Comparison of ENCODE assay signal across 1 cellular context in the genomic region with DNA sequence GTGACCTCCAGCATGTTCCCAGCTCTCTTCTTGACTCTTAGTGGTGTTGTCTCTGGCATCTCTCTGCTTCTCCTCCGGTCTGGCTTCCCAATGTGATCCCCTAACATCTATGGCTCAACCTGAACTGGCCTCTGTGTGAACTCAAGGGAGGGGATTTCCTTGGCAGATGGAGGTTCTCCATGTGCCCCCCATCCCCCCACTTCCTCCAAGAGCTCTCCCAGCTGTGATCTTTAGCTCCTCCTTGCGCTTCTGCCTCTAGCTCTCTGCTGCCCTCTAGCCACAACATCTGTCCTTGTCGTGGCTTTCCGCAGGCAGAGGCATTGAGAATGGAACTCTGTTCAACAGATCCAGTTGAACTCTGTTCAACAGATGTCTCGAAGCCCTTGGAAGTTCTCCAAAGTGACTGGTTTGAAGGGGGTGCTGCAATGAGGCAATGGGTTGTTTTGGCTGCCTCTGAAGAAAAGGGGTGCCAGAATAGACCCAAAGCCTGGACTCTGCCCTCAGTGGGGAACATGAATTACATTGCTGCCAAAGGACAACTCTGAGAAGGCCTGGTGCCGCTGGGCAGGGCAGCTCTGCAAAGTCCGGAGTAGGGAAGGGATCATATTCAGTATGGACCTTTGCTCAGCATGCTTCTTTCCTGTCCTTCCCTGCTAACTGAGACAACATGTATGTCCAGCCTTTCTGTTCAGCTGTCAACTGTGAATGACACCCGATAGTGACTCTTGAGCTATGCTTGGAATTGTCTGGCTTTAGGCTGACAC.
TF ChIP-seq lines count a peak whose summit lies in the region.

No MANE protein-coding gene starts in this region.

TF ChIP-seq in HepG2, 621 proteins besides CTCF, POLR2A, EP300 and RAD21 (continued from another document and continues in another):
- TF ChIP-seq, protein P1, sequence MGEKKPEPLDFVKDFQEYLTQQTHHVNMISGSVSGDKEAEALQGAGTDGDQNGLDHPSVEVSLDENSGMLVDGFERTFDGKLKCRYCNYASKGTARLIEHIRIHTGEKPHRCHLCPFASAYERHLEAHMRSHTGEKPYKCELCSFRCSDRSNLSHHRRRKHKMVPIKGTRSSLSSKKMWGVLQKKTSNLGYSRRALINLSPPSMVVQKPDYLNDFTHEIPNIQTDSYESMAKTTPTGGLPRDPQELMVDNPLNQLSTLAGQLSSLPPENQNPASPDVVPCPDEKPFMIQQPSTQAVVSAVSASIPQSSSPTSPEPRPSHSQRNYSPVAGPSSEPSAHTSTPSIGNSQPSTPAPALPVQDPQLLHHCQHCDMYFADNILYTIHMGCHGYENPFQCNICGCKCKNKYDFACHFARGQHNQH (CRISPR knock-in tag; IDR thresholded peaks at IDR 0.05): peak; percentile 56; the same call in 1 of the 2 replicates
- TF ChIP-seq ATF7-NPFF (CRISPR knock-in tag; IDR thresholded peaks at IDR 0.05; ENCODE audit: low read depth): no peak
- no peak for TF ChIP-seq SRF (IDR thresholded peaks at IDR 0.05; ENCODE audit: low read depth, low read length)
- TF ChIP-seq, protein P2, sequence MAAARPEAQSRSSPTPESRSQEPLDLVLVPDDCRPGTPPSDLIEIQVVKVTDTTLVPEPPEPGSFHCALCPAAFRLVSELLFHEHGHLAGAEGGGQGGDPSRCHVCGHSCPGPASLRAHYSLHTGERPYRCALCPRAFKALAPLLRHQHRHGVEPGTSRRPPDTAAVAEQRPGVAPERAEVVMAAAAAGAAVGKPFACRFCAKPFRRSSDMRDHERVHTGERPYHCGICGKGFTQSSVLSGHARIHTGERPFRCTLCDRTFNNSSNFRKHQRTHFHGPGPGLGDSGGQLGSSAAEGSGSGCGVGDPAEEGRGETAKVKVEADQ (CRISPR knock-in tag; IDR thresholded peaks at IDR 0.05; ENCODE audit: borderline replicate concordance): no peak
- no peak for TF ChIP-seq ZNF790 (CRISPR knock-in tag; IDR thresholded peaks at IDR 0.05; ENCODE audit: borderline replicate concordance)
- TF ChIP-seq, protein P3, sequence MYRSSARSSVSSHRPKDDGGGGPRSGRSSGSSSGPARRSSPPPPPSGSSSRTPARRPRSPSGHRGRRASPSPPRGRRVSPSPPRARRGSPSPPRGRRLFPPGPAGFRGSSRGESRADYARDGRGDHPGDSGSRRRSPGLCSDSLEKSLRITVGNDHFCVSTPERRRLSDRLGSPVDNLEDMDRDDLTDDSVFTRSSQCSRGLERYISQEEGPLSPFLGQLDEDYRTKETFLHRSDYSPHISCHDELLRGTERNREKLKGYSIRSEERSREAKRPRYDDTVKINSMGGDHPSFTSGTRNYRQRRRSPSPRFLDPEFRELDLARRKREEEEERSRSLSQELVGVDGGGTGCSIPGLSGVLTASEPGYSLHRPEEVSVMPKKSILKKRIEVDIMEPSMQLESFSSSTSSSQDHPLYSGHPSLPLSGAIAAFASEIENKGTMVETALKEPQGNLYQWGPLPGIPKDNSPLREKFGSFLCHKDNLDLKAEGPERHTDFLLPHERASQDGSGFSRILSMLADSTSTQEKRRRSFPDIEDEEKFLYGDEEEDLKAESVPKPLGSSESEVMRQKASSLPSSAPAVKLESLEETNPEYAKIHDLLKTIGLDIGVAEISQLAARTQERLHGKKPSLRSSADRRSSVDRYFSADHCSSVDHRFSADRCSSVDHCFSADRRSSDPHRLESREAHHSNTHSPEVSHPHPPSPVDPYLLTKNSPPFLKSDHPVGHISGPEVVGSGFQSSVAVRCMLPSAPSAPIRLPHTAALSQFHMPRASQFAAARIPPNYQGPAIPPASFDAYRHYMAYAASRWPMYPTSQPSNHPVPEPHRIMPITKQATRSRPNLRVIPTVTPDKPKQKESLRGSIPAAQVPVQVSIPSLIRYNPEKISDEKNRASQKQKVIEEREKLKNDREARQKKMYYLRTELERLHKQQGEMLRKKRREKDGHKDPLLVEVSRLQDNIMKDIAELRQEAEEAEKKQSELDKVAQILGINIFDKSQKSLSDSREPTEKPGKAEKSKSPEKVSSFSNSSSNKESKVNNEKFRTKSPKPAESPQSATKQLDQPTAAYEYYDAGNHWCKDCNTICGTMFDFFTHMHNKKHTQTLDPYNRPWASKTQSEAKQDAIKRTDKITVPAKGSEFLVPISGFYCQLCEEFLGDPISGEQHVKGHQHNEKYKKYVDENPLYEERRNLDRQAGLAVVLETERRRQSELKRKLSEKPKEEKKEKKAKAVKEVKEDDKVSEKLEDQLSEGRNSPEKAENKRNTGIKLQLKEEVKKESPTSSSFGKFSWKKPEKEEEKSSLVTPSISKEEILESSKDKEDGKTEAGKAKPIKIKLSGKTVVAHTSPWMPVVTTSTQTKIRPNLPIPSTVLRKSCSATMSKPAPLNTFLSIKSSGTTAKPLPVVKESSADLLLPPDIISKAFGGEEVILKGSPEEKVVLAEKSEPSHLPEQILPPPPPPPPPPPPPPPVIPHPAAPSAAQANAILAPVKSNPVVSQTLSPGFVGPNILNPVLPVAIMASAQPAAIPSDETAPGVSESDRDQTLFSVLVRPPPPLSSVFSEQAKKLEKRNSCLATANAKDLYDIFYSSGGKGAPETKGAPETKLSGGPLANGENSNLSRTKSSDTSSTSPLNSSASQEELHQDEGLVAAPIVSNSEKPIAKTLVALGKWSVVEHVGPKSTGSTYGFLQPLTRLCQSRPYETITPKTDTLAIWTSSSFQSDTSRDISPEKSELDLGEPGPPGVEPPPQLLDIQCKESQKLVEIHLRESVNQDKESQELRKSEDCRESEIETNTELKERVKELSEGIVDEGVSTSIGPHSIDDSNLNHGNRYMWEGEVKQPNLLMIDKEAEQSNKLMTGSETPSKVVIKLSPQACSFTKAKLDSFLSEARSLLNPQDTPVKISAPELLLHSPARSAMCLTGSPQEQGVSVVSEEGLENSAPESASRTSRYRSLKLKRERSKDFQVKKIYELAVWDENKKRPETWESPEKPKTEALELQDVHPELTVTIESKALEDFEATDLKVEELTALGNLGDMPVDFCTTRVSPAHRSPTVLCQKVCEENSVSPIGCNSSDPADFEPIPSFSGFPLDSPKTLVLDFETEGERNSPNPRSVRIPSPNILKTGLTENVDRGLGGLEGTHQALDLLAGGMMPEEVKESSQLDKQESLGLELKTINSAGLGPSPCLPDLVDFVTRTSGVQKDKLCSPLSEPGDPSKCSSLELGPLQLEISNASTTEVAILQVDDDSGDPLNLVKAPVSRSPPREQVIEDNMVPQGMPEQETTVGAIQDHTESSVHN (CRISPR knock-in tag; IDR thresholded peaks at IDR 0.05): no peak
- TF ChIP-seq, protein P4, sequence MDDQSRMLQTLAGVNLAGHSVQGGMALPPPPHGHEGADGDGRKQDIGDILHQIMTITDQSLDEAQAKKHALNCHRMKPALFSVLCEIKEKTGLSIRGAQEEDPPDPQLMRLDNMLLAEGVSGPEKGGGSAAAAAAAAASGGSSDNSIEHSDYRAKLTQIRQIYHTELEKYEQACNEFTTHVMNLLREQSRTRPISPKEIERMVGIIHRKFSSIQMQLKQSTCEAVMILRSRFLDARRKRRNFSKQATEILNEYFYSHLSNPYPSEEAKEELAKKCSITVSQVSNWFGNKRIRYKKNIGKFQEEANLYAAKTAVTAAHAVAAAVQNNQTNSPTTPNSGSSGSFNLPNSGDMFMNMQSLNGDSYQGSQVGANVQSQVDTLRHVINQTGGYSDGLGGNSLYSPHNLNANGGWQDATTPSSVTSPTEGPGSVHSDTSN (CRISPR knock-in tag; IDR thresholded peaks at IDR 0.05; ENCODE audit: borderline replicate concordance): no peak
- TF ChIP-seq SP1 (IDR thresholded peaks at IDR 0.05): no peak
- no peak; the same call in 1 of the 2 replicates for TF ChIP-seq SP1 (CRISPR knock-in tag; IDR thresholded peaks at IDR 0.05)
- TF ChIP-seq, protein P5, sequence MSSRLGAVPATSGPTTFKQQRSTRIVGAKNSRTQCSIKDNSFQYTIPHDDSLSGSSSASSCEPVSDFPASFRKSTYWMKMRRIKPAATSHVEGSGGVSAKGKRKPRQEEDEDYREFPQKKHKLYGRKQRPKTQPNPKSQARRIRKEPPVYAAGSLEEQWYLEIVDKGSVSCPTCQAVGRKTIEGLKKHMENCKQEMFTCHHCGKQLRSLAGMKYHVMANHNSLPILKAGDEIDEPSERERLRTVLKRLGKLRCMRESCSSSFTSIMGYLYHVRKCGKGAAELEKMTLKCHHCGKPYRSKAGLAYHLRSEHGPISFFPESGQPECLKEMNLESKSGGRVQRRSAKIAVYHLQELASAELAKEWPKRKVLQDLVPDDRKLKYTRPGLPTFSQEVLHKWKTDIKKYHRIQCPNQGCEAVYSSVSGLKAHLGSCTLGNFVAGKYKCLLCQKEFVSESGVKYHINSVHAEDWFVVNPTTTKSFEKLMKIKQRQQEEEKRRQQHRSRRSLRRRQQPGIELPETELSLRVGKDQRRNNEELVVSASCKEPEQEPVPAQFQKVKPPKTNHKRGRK (CRISPR knock-in tag; IDR thresholded peaks at IDR 0.05): no peak
- TF ChIP-seq KLF15 (CRISPR knock-in tag; IDR thresholded peaks at IDR 0.05; ENCODE audit: borderline replicate concordance): no peak
- no peak for TF ChIP-seq ZNF670 (CRISPR knock-in tag; IDR thresholded peaks at IDR 0.05; ENCODE audit: borderline replicate concordance)
- no peak for TF ChIP-seq ZNF557 (CRISPR knock-in tag; IDR thresholded peaks at IDR 0.05)
- TF ChIP-seq RARA (CRISPR knock-in tag; IDR thresholded peaks at IDR 0.05): peak; percentile 75
- TF ChIP-seq MAFF (IDR thresholded peaks at IDR 0.05; ENCODE audit: low read depth, low read length): no peak
- TF ChIP-seq PHF5A (CRISPR knock-in tag; IDR thresholded peaks at IDR 0.05; ENCODE audit: low read depth, unreplicated experiment): no peak
- TF ChIP-seq MIER3 (CRISPR knock-in tag; IDR thresholded peaks at IDR 0.05; ENCODE audit: borderline replicate concordance): peak; percentile 69; the same call in 1 of the 2 replicates
- peak; percentile 66; the same call in 1 of the 2 replicates for TF ChIP-seq KDM2A (CRISPR knock-in tag; IDR thresholded peaks at IDR 0.05; ENCODE audit: borderline replicate concordance, low read depth)
- no peak for TF ChIP-seq MTF2 (CRISPR knock-in tag; IDR thresholded peaks at IDR 0.05; ENCODE audit: borderline replicate concordance)
- TF ChIP-seq ZNF570 (CRISPR knock-in tag; IDR thresholded peaks at IDR 0.05; ENCODE audit: borderline replicate concordance): no peak
- no peak for TF ChIP-seq TOPORS (CRISPR knock-in tag; IDR thresholded peaks at IDR 0.05)
- TF ChIP-seq, protein P6, sequence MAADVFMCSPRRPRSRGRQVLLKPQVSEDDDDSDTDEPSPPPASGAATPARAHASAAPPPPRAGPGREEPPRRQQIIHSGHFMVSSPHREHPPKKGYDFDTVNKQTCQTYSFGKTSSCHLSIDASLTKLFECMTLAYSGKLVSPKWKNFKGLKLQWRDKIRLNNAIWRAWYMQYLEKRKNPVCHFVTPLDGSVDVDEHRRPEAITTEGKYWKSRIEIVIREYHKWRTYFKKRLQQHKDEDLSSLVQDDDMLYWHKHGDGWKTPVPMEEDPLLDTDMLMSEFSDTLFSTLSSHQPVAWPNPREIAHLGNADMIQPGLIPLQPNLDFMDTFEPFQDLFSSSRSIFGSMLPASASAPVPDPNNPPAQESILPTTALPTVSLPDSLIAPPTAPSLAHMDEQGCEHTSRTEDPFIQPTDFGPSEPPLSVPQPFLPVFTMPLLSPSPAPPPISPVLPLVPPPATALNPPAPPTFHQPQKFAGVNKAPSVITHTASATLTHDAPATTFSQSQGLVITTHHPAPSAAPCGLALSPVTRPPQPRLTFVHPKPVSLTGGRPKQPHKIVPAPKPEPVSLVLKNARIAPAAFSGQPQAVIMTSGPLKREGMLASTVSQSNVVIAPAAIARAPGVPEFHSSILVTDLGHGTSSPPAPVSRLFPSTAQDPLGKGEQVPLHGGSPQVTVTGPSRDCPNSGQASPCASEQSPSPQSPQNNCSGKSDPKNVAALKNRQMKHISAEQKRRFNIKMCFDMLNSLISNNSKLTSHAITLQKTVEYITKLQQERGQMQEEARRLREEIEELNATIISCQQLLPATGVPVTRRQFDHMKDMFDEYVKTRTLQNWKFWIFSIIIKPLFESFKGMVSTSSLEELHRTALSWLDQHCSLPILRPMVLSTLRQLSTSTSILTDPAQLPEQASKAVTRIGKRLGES (CRISPR knock-in tag; IDR thresholded peaks at IDR 0.05; ENCODE audit: borderline replicate concordance): no peak
- no peak for TF ChIP-seq ZFY (CRISPR knock-in tag; IDR thresholded peaks at IDR 0.05)
- peak; percentile 58; the same call in 1 of the 2 replicates for TF ChIP-seq MED1 (CRISPR knock-in tag; IDR thresholded peaks at IDR 0.05)
- TF ChIP-seq, protein P7, sequence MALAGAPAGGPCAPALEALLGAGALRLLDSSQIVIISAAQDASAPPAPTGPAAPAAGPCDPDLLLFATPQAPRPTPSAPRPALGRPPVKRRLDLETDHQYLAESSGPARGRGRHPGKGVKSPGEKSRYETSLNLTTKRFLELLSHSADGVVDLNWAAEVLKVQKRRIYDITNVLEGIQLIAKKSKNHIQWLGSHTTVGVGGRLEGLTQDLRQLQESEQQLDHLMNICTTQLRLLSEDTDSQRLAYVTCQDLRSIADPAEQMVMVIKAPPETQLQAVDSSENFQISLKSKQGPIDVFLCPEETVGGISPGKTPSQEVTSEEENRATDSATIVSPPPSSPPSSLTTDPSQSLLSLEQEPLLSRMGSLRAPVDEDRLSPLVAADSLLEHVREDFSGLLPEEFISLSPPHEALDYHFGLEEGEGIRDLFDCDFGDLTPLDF (CRISPR knock-in tag; IDR thresholded peaks at IDR 0.05): no peak
- TF ChIP-seq ZNF468 (CRISPR knock-in tag; IDR thresholded peaks at IDR 0.05): no peak
- TF ChIP-seq, protein P8, sequence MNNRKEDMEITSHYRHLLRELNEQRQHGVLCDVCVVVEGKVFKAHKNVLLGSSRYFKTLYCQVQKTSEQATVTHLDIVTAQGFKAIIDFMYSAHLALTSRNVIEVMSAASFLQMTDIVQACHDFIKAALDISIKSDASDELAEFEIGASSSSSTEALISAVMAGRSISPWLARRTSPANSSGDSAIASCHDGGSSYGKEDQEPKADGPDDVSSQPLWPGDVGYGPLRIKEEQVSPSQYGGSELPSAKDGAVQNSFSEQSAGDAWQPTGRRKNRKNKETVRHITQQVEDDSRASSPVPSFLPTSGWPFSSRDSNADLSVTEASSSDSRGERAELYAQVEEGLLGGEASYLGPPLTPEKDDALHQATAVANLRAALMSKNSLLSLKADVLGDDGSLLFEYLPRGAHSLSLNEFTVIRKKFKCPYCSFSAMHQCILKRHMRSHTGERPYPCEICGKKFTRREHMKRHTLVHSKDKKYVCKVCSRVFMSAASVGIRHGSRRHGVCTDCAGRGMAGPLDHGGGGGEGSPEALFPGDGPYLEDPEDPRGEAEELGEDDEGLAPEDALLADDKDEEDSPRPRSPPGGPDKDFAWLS (CRISPR knock-in tag; IDR thresholded peaks at IDR 0.05; ENCODE audit: borderline replicate concordance): no peak
- TF ChIP-seq NR2F2 (IDR thresholded peaks at IDR 0.05; ENCODE audit: borderline replicate concordance, low read depth): peak; percentile 40; the same call in 1 of the 2 replicates
- TF ChIP-seq ZNF713 (CRISPR knock-in tag; IDR thresholded peaks at IDR 0.05): no peak
- no peak for TF ChIP-seq ZNF337 (CRISPR knock-in tag; IDR thresholded peaks at IDR 0.05; ENCODE audit: borderline replicate concordance, low read depth)
- TF ChIP-seq, protein P9, sequence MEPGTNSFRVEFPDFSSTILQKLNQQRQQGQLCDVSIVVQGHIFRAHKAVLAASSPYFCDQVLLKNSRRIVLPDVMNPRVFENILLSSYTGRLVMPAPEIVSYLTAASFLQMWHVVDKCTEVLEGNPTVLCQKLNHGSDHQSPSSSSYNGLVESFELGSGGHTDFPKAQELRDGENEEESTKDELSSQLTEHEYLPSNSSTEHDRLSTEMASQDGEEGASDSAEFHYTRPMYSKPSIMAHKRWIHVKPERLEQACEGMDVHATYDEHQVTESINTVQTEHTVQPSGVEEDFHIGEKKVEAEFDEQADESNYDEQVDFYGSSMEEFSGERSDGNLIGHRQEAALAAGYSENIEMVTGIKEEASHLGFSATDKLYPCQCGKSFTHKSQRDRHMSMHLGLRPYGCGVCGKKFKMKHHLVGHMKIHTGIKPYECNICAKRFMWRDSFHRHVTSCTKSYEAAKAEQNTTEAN (CRISPR knock-in tag; conservative IDR thresholded peaks at IDR 0.05): no peak
- TF ChIP-seq MEF2D (CRISPR knock-in tag; IDR thresholded peaks at IDR 0.05): no peak
- TF ChIP-seq ZNF772 (CRISPR knock-in tag; IDR thresholded peaks at IDR 0.05): peak; percentile 77; the same call in 1 of the 2 replicates
- no peak for TF ChIP-seq ASH2L (IDR thresholded peaks at IDR 0.05; ENCODE audit: insufficient read length, low read depth, low read length)
- no peak for TF ChIP-seq SMARCE1 (IDR thresholded peaks at IDR 0.05; ENCODE audit: borderline replicate concordance)
- TF ChIP-seq HOXA7 (CRISPR knock-in tag; IDR thresholded peaks at IDR 0.05): no peak
